8 cellular contexts compared by ENCODE assay signal in genomic region chr22:30423959-30424380, GRCh38. TPM values are rescaled to one million over a fixed set of nuclear protein-coding genes. Genes with fewer than 3 reads are reported as not detected.
DNase-seq lines count a peak whose midpoint lies in the region; ATAC-seq, FAIRE-seq and TF ChIP-seq lines count a peak whose summit lies in the region.

No MANE protein-coding gene starts in this region.

- H3K9me3 ChIP-seq in parathyroid adenoma (ENCODE audit: control insufficient read depth, low read length) (no peaks in the 10 kb centered on the region), transverse colon (no peaks in the 10 kb centered on the region)

- H3K27me3 ChIP-seq in parathyroid adenoma (ENCODE audit: control insufficient read depth, insufficient read depth, low read length): no peaks in the 10 kb centered on the region
- H3K27me3 ChIP-seq in transverse colon: no peaks in the 10 kb centered on the region

- H3K36me3 ChIP-seq in parathyroid adenoma (ENCODE audit: control insufficient read depth, insufficient read depth, low read length): no peaks in the 10 kb centered on the region
- H3K36me3 ChIP-seq in transverse colon: no peaks in the 10 kb centered on the region

- ATAC-seq in HG02840 (IDR thresholded peaks at IDR 0.05; ENCODE audit: low FRiP score, unreplicated experiment): peak; percentile 82

- peak; percentile 18 for TF ChIP-seq EP300 in transverse colon (IDR thresholded peaks at IDR 0.05; ENCODE audit: low read depth)

- H3K4me2 ChIP-seq in parathyroid adenoma (ENCODE audit: low read length): peak overlapping the region; percentile 77

- H3K9ac ChIP-seq in parathyroid adenoma: no peak overlapping the region

- peaks cover 6% of the 10 kb centered on the region for H3K4me1 ChIP-seq in parathyroid adenoma
- H3K4me1 ChIP-seq in transverse colon: peaks cover 22 to 58% (median 39%) of the 10 kb centered on the region in 4 donors

- in situ Hi-C loops in transverse colon (cut with MboI; ENCODE audit: low pct_ligation_motif_present in 1 of 4, low pct_unique_long_range_greater_than_20kb in 1 of 4, low sequenced_read_pairs in 3 of 4): no loop called here

- no peaks in the 10 kb centered on the region for H3K79me2 ChIP-seq in parathyroid adenoma

- peak overlapping the region; percentile 71 for H2AFZ ChIP-seq in parathyroid adenoma

- 1% methylated on average over 25 of the region's 25 CpGs for WGBS in adipose tissue, 3 donors
- 0% methylated on average over 23 of the region's 25 CpGs; no CpG with 5 or more reads in 1 of the 2 donors for WGBS in transverse colon (ENCODE audit: low coverage in 1 of 2), 2 donors

- TF ChIP-seq CTCF in parathyroid adenoma (IDR thresholded peaks at IDR 0.05) (no peak), transverse colon (IDR thresholded peaks at IDR 0.05) (no peak)

- peak; percentile 94 for DNase-seq in GM12892 (ENCODE audit: insufficient read length)
- peak; percentile 99 for DNase-seq in NCI-H1436 (lab: John Stamatoyannopoulos, UW)
- DNase-seq in SW480 (ENCODE audit: low spot score): peak; percentile 99
- peak; percentile 99 for DNase-seq in cardiac septum (ENCODE audit: low spot score)
- DNase-seq in transverse colon: peak; percentile 99

- intact Hi-C loops in cardiac septum (cut with DNase I): loop anchor here (1.0 to 10.0 kb wide), 2 partner anchors 135 to 171 kb away; partner anchors contain the start of genes CASTOR1 and PES1
- intact Hi-C loops in transverse colon (cut with DNase I; ENCODE audit: low total_unique reads): no loop called here

- H3K4me3 ChIP-seq in parathyroid adenoma (ENCODE audit: low read depth, low read length) (peak overlapping the region; percentile 63), transverse colon (peak overlapping the region; percentile 54 to 70 (median 62))

- peak; percentile 99 for FAIRE-seq in GM12892 (lab: Jason Lieb, UNC)

- TF ChIP-seq POLR2A in GM12892 (IDR thresholded peaks at IDR 0.05; ENCODE audit: low read depth, low read length): peak; percentile 30; the same call in 1 of the 2 replicates
- TF ChIP-seq POLR2A in transverse colon (IDR thresholded peaks at IDR 0.05): peak; percentile 51

- H3K27ac ChIP-seq in adipose tissue (ENCODE audit: low read depth, low read length) (peak overlapping the region; percentile 90), parathyroid adenoma (peak overlapping the region; percentile 90), transverse colon (peak overlapping the region; percentile 98 to 99 (median 98))

RNA-seq across cellular contexts. Expression of gene MTFP1, which starts 1.6 kb away (rescaled TPM):
- polyA plus RNA-seq in GM12892 (2012; ENCODE audit: missing spikeins): 53.5 TPM
- 10 to 100 TPM; 12.7 to 20.4 (median 20.4) TPM for polyA plus RNA-seq in adipose tissue
- total RNA-seq in cardiac septum (10.2 TPM), transverse colon (10 to 100 TPM in 3 of 4 donors, 1 to 10 TPM in 1; 2.0 to 48.6 (median 21.4) TPM)

RNA-seq across cellular contexts. Expression of gene SEC14L2, which starts 27.2 kb away (rescaled TPM):
- polyA plus RNA-seq in GM12892 (2012; ENCODE audit: missing spikeins): 2.9 TPM
- polyA plus RNA-seq in adipose tissue: 1 to 10 TPM; 2.7 to 3.8 (median 3.6) TPM
- total RNA-seq in cardiac septum: 1.3 TPM
- 1 to 10 TPM in 3 of 4 donors, not detected in 1; 2.2 to 5.5 (median 4.5) TPM for total RNA-seq in transverse colon

RNA-seq across cellular contexts. Expression of gene RNF215, which starts 36.8 kb away (rescaled TPM):
- 5.6 TPM for polyA plus RNA-seq in GM12892 (2012; ENCODE audit: missing spikeins)
- polyA plus RNA-seq in adipose tissue: 10 to 100 TPM in 2 of 3 donors, 1 to 10 TPM in 1; 6.7 to 11.2 (median 11.1) TPM
- total RNA-seq in cardiac septum (10.5 TPM), transverse colon (10 to 100 TPM in 2 of 4 donors, 1 to 10 TPM in 2; 3.2 to 65.5 (median 9.8) TPM)

RNA-seq across cellular contexts. Expression of gene SEC14L3, which starts 47.8 kb away (rescaled TPM):
- polyA plus RNA-seq in GM12892 (2012; ENCODE audit: missing spikeins): not detected
- not detected for polyA plus RNA-seq in adipose tissue
- not detected for total RNA-seq in cardiac septum
- not detected for total RNA-seq in transverse colon

Comparison
In these comparisons a context has a peak if more than half of its experiments do, and no peak if none do; other contexts are left out.
1. Peak in every context shown above with its lines: DNase-seq, ATAC-seq, H3K4me3 ChIP-seq and H3K27ac ChIP-seq.